In the genomic region with DNA sequence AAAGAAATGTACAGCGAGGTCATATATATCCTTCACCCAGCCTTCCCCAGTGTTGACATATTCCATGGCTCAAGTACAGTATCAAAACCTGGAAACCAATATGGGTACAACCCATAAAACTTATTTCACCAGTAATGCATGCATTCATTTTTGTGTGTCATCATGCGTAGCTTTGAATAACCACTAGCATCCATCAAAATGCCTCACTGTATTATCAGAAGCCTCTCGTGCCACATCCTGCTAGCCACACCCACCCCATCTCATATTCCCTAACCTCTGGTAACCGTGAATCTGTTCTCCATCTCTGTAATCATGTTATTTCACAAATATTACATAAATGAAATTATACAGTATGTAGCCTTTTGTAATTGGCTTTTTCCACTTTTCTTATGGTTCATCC, we compare ENCODE assay signal across 15 cellular contexts.
DNase-seq lines count a peak whose midpoint lies in the region; ATAC-seq, FAIRE-seq and TF ChIP-seq lines count a peak whose summit lies in the region.
"Had no signal": no experiment of that assay in that cellular context is flagged by ENCODE, and none has a peak within 500 bp of the region (broad histone marks: within the 10 kb centered on the region; RNA-seq: fewer than 3 reads in every experiment).

No MANE protein-coding gene starts in this region.

- H4K20me1 ChIP-seq in MM.1S (ENCODE audit: insufficient read depth, low read length) = no peaks in the 10 kb centered on the region
- H4K20me1 ChIP-seq: BLaER1 had no signal

- H3K36me3 ChIP-seq in MM.1S (replicated peaks; ENCODE audit: insufficient read depth, low read length) = no peaks in the 10 kb centered on the region
- H3K36me3 ChIP-seq: BLaER1 had no signal

- H3K4me3 ChIP-seq in fibroblast of mammary gland (ENCODE audit: control insufficient read depth, low read depth, low read length) (no peak overlapping the region), MM.1S (ENCODE audit: low read length) (no peak overlapping the region)
- H3K4me3 ChIP-seq: BLaER1 had no signal

- H3K9me2 ChIP-seq in MM.1S (replicated peaks; ENCODE audit: insufficient read depth, low read length) = no peaks in the 10 kb centered on the region

- no peak overlapping the region for H3K9ac ChIP-seq in MM.1S (ENCODE audit: low read length)
- H3K9ac ChIP-seq: BLaER1 had no signal

- no peaks in the 10 kb centered on the region for H3F3A ChIP-seq in MM.1S (ENCODE audit: insufficient read depth, low read length)

- H3K4me2 ChIP-seq in MM.1S (ENCODE audit: low read depth, low read length) = no peak overlapping the region
- H3K4me2 ChIP-seq: BLaER1 had no signal

- H3K9me3 ChIP-seq in MM.1S (replicated peaks; ENCODE audit: insufficient read depth, low read length) = no peaks in the 10 kb centered on the region
- H3K9me3 ChIP-seq: BLaER1, Caco-2 had no signal

- no peak overlapping the region for H3K27ac ChIP-seq in MM.1S (ENCODE audit: low read length)
- H3K27ac ChIP-seq: BLaER1 had no signal

- FAIRE-seq in HTR-8/SVneo (lab: Jason Lieb, UNC) (peak; percentile 95), RCC 7860 (lab: Jason Lieb, UNC) (peak; percentile 41), urothelium cell line (lab: Jason Lieb, UNC) (peak; percentile 46)
- FAIRE-seq: H1 had no signal

- no peaks in the 10 kb centered on the region for H3K27me3 ChIP-seq in MM.1S (replicated peaks; ENCODE audit: insufficient read depth, low read length)
- H3K27me3 ChIP-seq: BLaER1 had no signal

- no peak for ATAC-seq in GM21717 (IDR thresholded peaks at IDR 0.05; ENCODE audit: unreplicated experiment)
- ATAC-seq in HG03196 (IDR thresholded peaks at IDR 0.05; ENCODE audit: unreplicated experiment) = no peak

- H2AFZ ChIP-seq in MM.1S (ENCODE audit: low read length) = no peak overlapping the region

- no peaks in the 10 kb centered on the region for H3K4me1 ChIP-seq in MM.1S (ENCODE audit: low read length)
- H3K4me1 ChIP-seq: BLaER1, Caco-2 had no signal

- DNase-seq in HTR-8/SVneo (ENCODE audit: insufficient read length, low spot score) = no peak
- DNase-seq in RCC 7860 (ENCODE audit: low spot score) = no peak
- peak; percentile 32 for DNase-seq in fibroblast of mammary gland (ENCODE audit: low read depth)
- DNase-seq in urothelium cell line (ENCODE audit: low spot score) = no peak
- no peak for DNase-seq in MM.1S
- DNase-seq: AML-193; Caco-2; CD8-positive, alpha-beta memory T cell; DND-41; GF-D8; HCEC 1CT had no signal

- TF ChIP-seq CTCF in fibroblast of mammary gland (conservative IDR thresholded peaks at IDR 0.05; ENCODE audit: control insufficient read depth, insufficient read depth, low read depth, low read length) (no peak), MM.1S (IDR thresholded peaks at IDR 0.05; ENCODE audit: low read length) (no peak)

- no peaks in the 10 kb centered on the region for H3K79me2 ChIP-seq in MM.1S (ENCODE audit: low read length)
